Comparison of ENCODE assay signal across 16 cellular contexts in genomic region chr17:14095630-14096029, GRCh38. TPM values are rescaled to one million over a fixed set of nuclear protein-coding genes. Genes with fewer than 3 reads are reported as not detected.
DNase-seq lines count a peak whose midpoint lies in the region; ATAC-seq and TF ChIP-seq lines count a peak whose summit lies in the region.
"Had no signal": no experiment of that assay in that cellular context is flagged by ENCODE, and none has a peak within 500 bp of the region (broad histone marks: within the 10 kb centered on the region; RNA-seq: fewer than 3 reads in every experiment).

No MANE protein-coding gene starts in this region.

- H3K4me1 ChIP-seq in left ventricle myocardium inferior (peaks cover 64% of the 10 kb centered on the region), left lung (peaks cover 0 to 11% of the 10 kb centered on the region in 2 donors), GM23338 (ENCODE audit: insufficient read depth) (peaks cover 5% of the 10 kb centered on the region; the same call in 1 of the 2 replicates)

- peak overlapping the region; percentile 17 for H3K27ac Mint-ChIP-seq in stimulated activated effector memory CD8-positive, alpha-beta T cell treated with anti-CD3 and anti-CD28 coated beads, Interleukin-12 subunit alpha, Interleukin-12 subunit beta, amount 100 ng/mL, for 72 hours
- H3K27ac Mint-ChIP-seq in GM23338 = no peak overlapping the region; the same call in 1 of the 2 replicates
- H3K27ac Mint-ChIP-seq: B cell had no signal

- no peak overlapping the region for H3K4me2 ChIP-seq in GM23338
- H3K4me2 ChIP-seq: BLaER1 treated with 17β-estradiol and CSF1 and Interleukin-3, amounts not matched to agents 10 nM and 100 nM had no signal

- no peaks in the 10 kb centered on the region for H3F3A ChIP-seq in GM23338 (replicated peaks; ENCODE audit: low read depth)

- no peaks in the 10 kb centered on the region for H3K9me2 ChIP-seq in GM23338 (ENCODE audit: insufficient read depth)

- H3K79me2 ChIP-seq in GM23338 (replicated peaks; ENCODE audit: insufficient read depth) = peaks cover 61% of the 10 kb centered on the region

- peaks cover 21% of the 10 kb centered on the region for H3K4me1 Mint-ChIP-seq in stimulated activated effector memory CD8-positive, alpha-beta T cell treated with anti-CD3 and anti-CD28 coated beads, Interleukin-12 subunit alpha, Interleukin-12 subunit beta, amount 100 ng/mL, for 72 hours
- peaks cover 18% of the 10 kb centered on the region for H3K4me1 Mint-ChIP-seq in GM23338

- no peak overlapping the region for H2AFZ ChIP-seq in GM23338

- H3K27me3 Mint-ChIP-seq in GM23338 (ENCODE audit: insufficient read depth, low read depth, poor library complexity) = no peaks in the 10 kb centered on the region
- H3K27me3 Mint-ChIP-seq: B cell; CD8-positive, alpha-beta memory T cell had no signal

- H4K20me1 ChIP-seq in GM23338 (replicated peaks; ENCODE audit: insufficient read depth) = 0 out of 2 replicates have a peak, but pooled peaks cover 4% of the 10 kb centered on the region

- peak overlapping the region; percentile 18 for H3K27ac ChIP-seq in left ventricle myocardium inferior (replicated peaks)
- H3K27ac ChIP-seq in left lung = peak overlapping the region in 1 of 2 donors; percentile 50
- H3K27ac ChIP-seq in GM23338 (ENCODE audit: low read depth) = no peak overlapping the region
- H3K27ac ChIP-seq: BLaER1 treated with 17β-estradiol and CSF1 and Interleukin-3, amounts not matched to agents 10 nM and 100 nM had no signal

- TF ChIP-seq CTCF in left ventricle myocardium inferior (IDR thresholded peaks at IDR 0.05; ENCODE audit: borderline replicate concordance) (no peak), left lung (IDR thresholded peaks at IDR 0.05) (no peak), GM23338 (conservative IDR thresholded peaks at IDR 0.05; ENCODE audit: low read depth in 2 of 2) (no peak), lower leg skin (IDR thresholded peaks at IDR 0.05) (no peak)

- DNase-seq in left ventricle myocardium inferior (no peak), cardiac septum (ENCODE audit: low spot score) (no peak), left lung (peak in 1 of 2 donors; percentile 36), NCI-H510A treated with DMSO at 0.1 percent for 48 hours (lab: John Stamatoyannopoulos, UW) (no peak), GM23338 (ENCODE audit: low spot score) (no peak), lower leg skin (ENCODE audit: low spot score in 2 of 2) (no peak)
- no peak for DNase-seq in stimulated activated effector memory CD8-positive, alpha-beta T cell treated with anti-CD3 and anti-CD28 coated beads, Interleukin-12 subunit alpha, Interleukin-12 subunit beta, amount 100 ng/mL, for 72 hours (ENCODE audit: low spot score in 2 of 2)
- DNase-seq: CD8-positive, alpha-beta memory T cell; COR-L47; DMS 273 treated with DMSO at 0.1 percent for 48 hours; DMS53; DND-41; EL had no signal

- TF ChIP-seq POLR2A in lower leg skin (IDR thresholded peaks at IDR 0.05) = no peak

- ATAC-seq in left lung (peak; percentile 91), GM23338 (no peak)
- ATAC-seq in stimulated activated effector memory CD8-positive, alpha-beta T cell treated with anti-CD3 and anti-CD28 coated beads, Interleukin-12 subunit alpha, Interleukin-12 subunit beta, amount 100 ng/mL, for 72 hours = no peak

- H3K9me3 Mint-ChIP-seq in stimulated activated effector memory CD8-positive, alpha-beta T cell treated with anti-CD3 and anti-CD28 coated beads, Interleukin-12 subunit alpha, Interleukin-12 subunit beta, amount 100 ng/mL, for 72 hours = no peaks in the 10 kb centered on the region
- H3K9me3 Mint-ChIP-seq in GM23338 = no peaks in the 10 kb centered on the region
- H3K9me3 Mint-ChIP-seq: CD8-positive, alpha-beta memory T cell had no signal

- intact Hi-C loops in left ventricle myocardium inferior (cut with micrococcal nuclease) = no loop called here
- intact Hi-C loops in cardiac septum (cut with DNase I) = no loop called here
- intact Hi-C loops in left lung (cut with DNase I) = no loop called here
- intact Hi-C loops in lower leg skin (cut with DNase I; ENCODE audit: low total_unique reads) = no loop called here

- H3K36me3 Mint-ChIP-seq in stimulated activated effector memory CD8-positive, alpha-beta T cell treated with anti-CD3 and anti-CD28 coated beads, Interleukin-12 subunit alpha, Interleukin-12 subunit beta, amount 100 ng/mL, for 72 hours = peaks cover 7% of the 10 kb centered on the region
- H3K36me3 Mint-ChIP-seq in GM23338 (ENCODE audit: low read depth) = no peaks in the 10 kb centered on the region

- 95% methylated on average over 3 of the region's 3 CpGs for WGBS in lower leg skin, 2 donors

- no peaks in the 10 kb centered on the region for H3K36me3 ChIP-seq in left ventricle myocardium inferior
- no peaks in the 10 kb centered on the region for H3K36me3 ChIP-seq in left lung
- no peaks in the 10 kb centered on the region for H3K36me3 ChIP-seq in GM23338 (ENCODE audit: insufficient read depth)
- H3K36me3 ChIP-seq: HAP-1 had no signal

- H3K9me3 ChIP-seq in left ventricle myocardium inferior (replicated peaks) (no peaks in the 10 kb centered on the region), left lung (no peaks in the 10 kb centered on the region)
- H3K9me3 ChIP-seq: BLaER1 treated with 17β-estradiol and CSF1 and Interleukin-3, amounts not matched to agents 10 nM and 100 nM; HAP-1 had no signal

- H3K27me3 ChIP-seq in left ventricle myocardium inferior (ENCODE audit: low read depth) (no peaks in the 10 kb centered on the region), left lung (no peaks in the 10 kb centered on the region), GM23338 (ENCODE audit: insufficient read depth) (no peaks in the 10 kb centered on the region)
- H3K27me3 ChIP-seq: BLaER1 treated with 17β-estradiol and CSF1 and Interleukin-3, amounts not matched to agents 10 nM and 100 nM had no signal

- no peak overlapping the region for H3K4me3 Mint-ChIP-seq in stimulated activated effector memory CD8-positive, alpha-beta T cell treated with anti-CD3 and anti-CD28 coated beads, Interleukin-12 subunit alpha, Interleukin-12 subunit beta, amount 100 ng/mL, for 72 hours
- no peak overlapping the region for H3K4me3 Mint-ChIP-seq in GM23338
- H3K4me3 Mint-ChIP-seq: B cell had no signal

- H3K4me3 ChIP-seq in left ventricle myocardium inferior = no peak overlapping the region
- no peak overlapping the region for H3K4me3 ChIP-seq in left lung
- H3K4me3 ChIP-seq in GM23338 = no peak overlapping the region
- no peak overlapping the region for H3K4me3 ChIP-seq in lower leg skin (ENCODE audit: low read depth, poor library complexity, severe bottlenecking)
- H3K4me3 ChIP-seq: BLaER1 treated with 17β-estradiol and CSF1 and Interleukin-3, amounts not matched to agents 10 nM and 100 nM; HAP-1 had no signal

TF ChIP-seq in GM23338, 12 proteins besides CTCF, POLR2A, EP300 and RAD21 (continues in another document):
- TF ChIP-seq CREB1 (CRISPR knock-in tag; IDR thresholded peaks at IDR 0.05; ENCODE audit: low read depth) (no peak), ETS1 (IDR thresholded peaks at IDR 0.05) (no peak), ZNF331 (CRISPR knock-in tag; IDR thresholded peaks at IDR 0.05; ENCODE audit: low read depth) (no peak), EZH2phosphoT487 (IDR thresholded peaks at IDR 0.05; ENCODE audit: unreplicated experiment) (no peak)

RNA-seq across cellular contexts. Expression of gene COX10, which starts 26.3 kb away (rescaled TPM):
- 46.3 TPM for total RNA-seq in left ventricle myocardium inferior
- 43.3 TPM for total RNA-seq in cardiac septum
- total RNA-seq in left lung = 10 to 100 TPM; 12.5 to 15.7 TPM
- total RNA-seq in GM23338 (2014; rRNA removed; shearing (Covaris generic)) = 29.9 and 46.6 TPM in 2 replicates
- polyA plus RNA-seq in GM23338 (2016; fragmentation: Nextera tagmentation; extraction: Ambion mirVana) = 23.2 and 25.7 TPM in 2 replicates
- total RNA-seq in lower leg skin = 10 to 100 TPM; 17.8 to 24.5 (median 21.6) TPM
